In the genomic region with DNA sequence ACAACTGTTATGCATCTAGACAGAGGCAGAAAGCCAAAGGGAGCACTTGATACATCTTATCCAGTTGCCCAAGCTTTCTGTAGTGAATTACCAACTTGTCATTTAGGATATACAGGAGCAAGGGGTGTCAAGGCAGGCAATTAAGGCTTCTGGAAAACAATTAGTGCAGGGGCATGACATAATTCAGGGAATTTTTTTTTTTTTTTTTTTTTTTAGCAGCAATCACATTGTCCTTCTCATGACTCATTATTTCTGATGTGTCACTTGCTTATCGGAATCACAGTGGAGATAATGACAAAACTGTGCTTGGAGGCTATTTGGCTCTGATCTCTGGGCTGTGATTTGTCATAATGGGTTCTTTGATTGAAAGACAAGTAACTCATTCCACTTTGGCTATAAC, we compare ENCODE assay signal across 15 cellular contexts.
DNase-seq lines count a peak whose midpoint lies in the region; ATAC-seq, FAIRE-seq and TF ChIP-seq lines count a peak whose summit lies in the region.
"Had no signal": no experiment of that assay in that cellular context is flagged by ENCODE, and none has a peak within 500 bp of the region (broad histone marks: within the 10 kb centered on the region; RNA-seq: fewer than 3 reads in every experiment).

No MANE protein-coding gene starts in this region.

- H3K4me1 Mint-ChIP-seq in brain = peaks cover 38% of the 10 kb centered on the region

- H3K27me3 Mint-ChIP-seq in brain = peaks cover 7% of the 10 kb centered on the region

- no peak overlapping the region for H3K4me3 Mint-ChIP-seq in brain

- H3K27ac ChIP-seq in right lobe of liver = peak overlapping the region in 1 of 3 donors; percentile 22
- no peak overlapping the region for H3K27ac ChIP-seq in HepG2 (ENCODE audit: extremely low read length, insufficient read depth, low read length)
- H3K27ac ChIP-seq in upper lobe of left lung = peak overlapping the region in 3 of 4 donors; percentile 3 to 40 (median 17)
- H3K27ac ChIP-seq: ovary, thyroid gland had no signal

- CTCF ChIA-PET in HepG2 (lab: Yijun Ruan, JAX; ENCODE audit: low intra/inter-chr PET ratio, low total read pairs) = no interaction called here

- peak; percentile 19 to 69 (median 36) for ATAC-seq in right lobe of liver
- no peak for ATAC-seq in HepG2
- peak in 1 of 2 donors; percentile 44 for ATAC-seq in upper lobe of left lung (ENCODE audit: low FRiP score in 2 of 2)
- no peak for ATAC-seq in HG03521 (IDR thresholded peaks at IDR 0.05; ENCODE audit: unreplicated experiment)
- no peak for ATAC-seq in GM18909 (IDR thresholded peaks at IDR 0.05; ENCODE audit: poor library complexity, unreplicated experiment)

- no peaks in the 10 kb centered on the region for H3K79me2 ChIP-seq in HepG2 (ENCODE audit: insufficient read depth, low read length)

- no peak for DNase-seq in right lobe of liver
- no peak for DNase-seq in HepG2 (ENCODE audit: low spot score)
- DNase-seq in lung microvascular endothelial cell (ENCODE audit: low read depth in 2 of 2) = peak; percentile 62 to 87
- DNase-seq in upper lobe of left lung = no peak
- DNase-seq in AG08395 (ENCODE audit: low spot score) = no peak
- DNase-seq: activated effector memory CD4-positive, alpha-beta T cell treated with Interleukin-2 at 50 U/mL for 16 hours; gastrocnemius medialis; NCI-H1092; NCI-H526 treated with DMSO at 0.1 percent for 48 hours; ovary; thyroid gland had no signal

- H3K9me3 ChIP-seq in right lobe of liver (no peaks in the 10 kb centered on the region), HepG2 (ENCODE audit: low read length) (no peaks in the 10 kb centered on the region), upper lobe of left lung (no peaks in the 10 kb centered on the region)
- H3K9me3 ChIP-seq: gastrocnemius medialis, ovary, thyroid gland had no signal

- peak overlapping the region; percentile 28 to 72 (median 35) for H3K27ac Mint-ChIP-seq in brain

- no peak overlapping the region for H2AFZ ChIP-seq in HepG2 (ENCODE audit: low read length)

- no peak overlapping the region for H3K4me3 ChIP-seq in right lobe of liver
- H3K4me3 ChIP-seq in HepG2 (replicated peaks in 1 of 3; ENCODE audit: insufficient read depth in 1 of 3, low read depth in 2 of 3, low read length in 3 of 3) = no peak overlapping the region
- H3K4me3 ChIP-seq in upper lobe of left lung = no peak overlapping the region
- H3K4me3 ChIP-seq: gastrocnemius medialis, ovary, thyroid gland had no signal

- intact Hi-C loops in right lobe of liver (cut with DNase I) (no loop called here), HepG2 (cut with micrococcal nuclease; ENCODE audit: unreplicated experiment) (no loop called here)

- no peaks in the 10 kb centered on the region for H3K36me3 Mint-ChIP-seq in brain

- BruUV-seq in HepG2 (replicated peaks; lab: Mats Ljungman, UMichigan) = no TSS peak

- no peaks in the 10 kb centered on the region for H3K9me3 Mint-ChIP-seq in brain

- WGBS in right lobe of liver (ENCODE audit: insufficient coverage, low coverage, low lambda C conversion rate, missing lambda C conversion rate) = 50% methylated on average over 1 of the region's 1 CpG
- WGBS in HepG2 (ENCODE audit: low lambda C conversion rate) = 61% methylated on average over 1 of the region's 1 CpG
- WGBS in upper lobe of left lung, 2 donors = 23 to 52% methylated on average over 1 of the region's 1 CpG

- H3K4me2 ChIP-seq in HepG2 (ENCODE audit: low read depth, low read length) = no peak overlapping the region

- H3K36me3 ChIP-seq in right lobe of liver = no peaks in the 10 kb centered on the region
- H3K36me3 ChIP-seq in HepG2 (replicated peaks in 1 of 2; ENCODE audit: control insufficient read depth in 1 of 2, insufficient read depth in 2 of 2, low read length in 2 of 2) = no peaks in the 10 kb centered on the region
- no peaks in the 10 kb centered on the region for H3K36me3 ChIP-seq in upper lobe of left lung
- H3K36me3 ChIP-seq: gastrocnemius medialis, ovary, thyroid gland had no signal

- no peak for TF ChIP-seq RAD21 in HepG2 (CRISPR knock-in tag; IDR thresholded peaks at IDR 0.05)

- TF ChIP-seq POLR2A in right lobe of liver (IDR thresholded peaks at IDR 0.05) (no peak), HepG2 (IDR thresholded peaks at IDR 0.05; ENCODE audit: insufficient read depth in 1 of 2, low read depth in 2 of 2, low read length in 2 of 2) (no peak), upper lobe of left lung (IDR thresholded peaks at IDR 0.05) (no peak)

- FAIRE-seq in HepG2 (lab: Jason Lieb, UNC) = no peak
- FAIRE-seq: G401.6 had no signal

- H3K9ac ChIP-seq in HepG2 (ENCODE audit: insufficient read depth, low read depth, low read length) = no peak overlapping the region

- no peak for TF ChIP-seq EP300 in HepG2 (IDR thresholded peaks at IDR 0.05; ENCODE audit: low read depth in 2 of 2, low read length in 2 of 2)
- no peak for TF ChIP-seq EP300 in HepG2 (CRISPR knock-in tag; IDR thresholded peaks at IDR 0.05; ENCODE audit: borderline replicate concordance)
- TF ChIP-seq EP300 in upper lobe of left lung (IDR thresholded peaks at IDR 0.05) = no peak

- H3K4me1 ChIP-seq in right lobe of liver = no peaks in the 10 kb centered on the region
- no peaks in the 10 kb centered on the region for H3K4me1 ChIP-seq in HepG2 (ENCODE audit: insufficient read depth, low read length)
- no peaks in the 10 kb centered on the region for H3K4me1 ChIP-seq in upper lobe of left lung
- H3K4me1 ChIP-seq: gastrocnemius medialis, thyroid gland had no signal

- no peaks in the 10 kb centered on the region for H4K20me1 ChIP-seq in HepG2 (ENCODE audit: insufficient read depth, low read length)

- in situ Hi-C loops in HepG2 (cut with HindIII; ENCODE audit: extremely low pct_ligation_motif_present, low pct_unique_long_range_greater_than_20kb) = loop anchor here (25.0 kb wide), 1 partner anchor 597 kb away; no protein-coding TSS in a partner anchor

- POLR2A ChIA-PET in HepG2 (lab: Yijun Ruan, JAX) = no interaction called here

- H3K27me3 ChIP-seq in right lobe of liver (no peaks in the 10 kb centered on the region), HepG2 (ENCODE audit: control insufficient read depth in 1 of 2, insufficient read depth in 2 of 2, low read length in 2 of 2) (no peaks in the 10 kb centered on the region; a peak in 1 of 5 replicates), upper lobe of left lung (no peaks in the 10 kb centered on the region)
- H3K27me3 ChIP-seq: gastrocnemius medialis, ovary, thyroid gland had no signal

- TF ChIP-seq CTCF in right lobe of liver (IDR thresholded peaks at IDR 0.05) = no peak
- no peak for TF ChIP-seq CTCF in HepG2 (CRISPR knock-in tag; IDR thresholded peaks at IDR 0.05)
- no peak for TF ChIP-seq CTCF in brain (conservative IDR thresholded peaks at IDR 0.05)
- TF ChIP-seq CTCF in upper lobe of left lung (IDR thresholded peaks at IDR 0.05) = no peak

TF ChIP-seq in HepG2, 621 proteins besides CTCF, POLR2A, EP300 and RAD21 (continues in another document):
- TF ChIP-seq, protein P1, sequence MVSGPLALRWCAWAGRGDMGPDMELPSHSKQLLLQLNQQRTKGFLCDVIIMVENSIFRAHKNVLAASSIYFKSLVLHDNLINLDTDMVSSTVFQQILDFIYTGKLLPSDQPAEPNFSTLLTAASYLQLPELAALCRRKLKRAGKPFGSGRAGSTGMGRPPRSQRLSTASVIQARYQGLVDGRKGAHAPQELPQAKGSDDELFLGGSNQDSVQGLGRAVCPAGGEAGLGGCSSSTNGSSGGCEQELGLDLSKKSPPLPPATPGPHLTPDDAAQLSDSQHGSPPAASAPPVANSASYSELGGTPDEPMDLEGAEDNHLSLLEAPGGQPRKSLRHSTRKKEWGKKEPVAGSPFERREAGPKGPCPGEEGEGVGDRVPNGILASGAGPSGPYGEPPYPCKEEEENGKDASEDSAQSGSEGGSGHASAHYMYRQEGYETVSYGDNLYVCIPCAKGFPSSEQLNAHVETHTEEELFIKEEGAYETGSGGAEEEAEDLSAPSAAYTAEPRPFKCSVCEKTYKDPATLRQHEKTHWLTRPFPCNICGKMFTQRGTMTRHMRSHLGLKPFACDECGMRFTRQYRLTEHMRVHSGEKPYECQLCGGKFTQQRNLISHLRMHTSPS (CRISPR knock-in tag; IDR thresholded peaks at IDR 0.05; ENCODE audit: low read depth) = no peak
- no peak for TF ChIP-seq GTF2F1 (IDR thresholded peaks at IDR 0.05; ENCODE audit: low read length)
- no peak for TF ChIP-seq NFE2L1 (CRISPR knock-in tag; IDR thresholded peaks at IDR 0.05; ENCODE audit: borderline replicate concordance)
- no peak for TF ChIP-seq SP1 (IDR thresholded peaks at IDR 0.05)
- no peak for TF ChIP-seq SP1 (CRISPR knock-in tag; IDR thresholded peaks at IDR 0.05)
- TF ChIP-seq ATM (IDR thresholded peaks at IDR 0.05; ENCODE audit: borderline replicate concordance) = no peak
- no peak for TF ChIP-seq WIZ (CRISPR knock-in tag; IDR thresholded peaks at IDR 0.05)
- no peak for TF ChIP-seq ZBTB1 (CRISPR knock-in tag; IDR thresholded peaks at IDR 0.05; ENCODE audit: borderline replicate concordance)
- TF ChIP-seq, protein P2, sequence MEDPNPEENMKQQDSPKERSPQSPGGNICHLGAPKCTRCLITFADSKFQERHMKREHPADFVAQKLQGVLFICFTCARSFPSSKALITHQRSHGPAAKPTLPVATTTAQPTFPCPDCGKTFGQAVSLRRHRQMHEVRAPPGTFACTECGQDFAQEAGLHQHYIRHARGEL (CRISPR knock-in tag; IDR thresholded peaks at IDR 0.05) = no peak
- TF ChIP-seq, protein P3, sequence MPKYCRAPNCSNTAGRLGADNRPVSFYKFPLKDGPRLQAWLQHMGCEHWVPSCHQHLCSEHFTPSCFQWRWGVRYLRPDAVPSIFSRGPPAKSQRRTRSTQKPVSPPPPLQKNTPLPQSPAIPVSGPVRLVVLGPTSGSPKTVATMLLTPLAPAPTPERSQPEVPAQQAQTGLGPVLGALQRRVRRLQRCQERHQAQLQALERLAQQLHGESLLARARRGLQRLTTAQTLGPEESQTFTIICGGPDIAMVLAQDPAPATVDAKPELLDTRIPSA (CRISPR knock-in tag; IDR thresholded peaks at IDR 0.05; ENCODE audit: borderline replicate concordance) = no peak
- no peak for TF ChIP-seq SAFB2 (CRISPR knock-in tag; IDR thresholded peaks at IDR 0.05; ENCODE audit: borderline replicate concordance, low read depth)
- TF ChIP-seq ZNF678 (CRISPR knock-in tag; IDR thresholded peaks at IDR 0.05) = no peak
- no peak for TF ChIP-seq ZNF644 (CRISPR knock-in tag; IDR thresholded peaks at IDR 0.05; ENCODE audit: low read depth)
- TF ChIP-seq, protein P4, sequence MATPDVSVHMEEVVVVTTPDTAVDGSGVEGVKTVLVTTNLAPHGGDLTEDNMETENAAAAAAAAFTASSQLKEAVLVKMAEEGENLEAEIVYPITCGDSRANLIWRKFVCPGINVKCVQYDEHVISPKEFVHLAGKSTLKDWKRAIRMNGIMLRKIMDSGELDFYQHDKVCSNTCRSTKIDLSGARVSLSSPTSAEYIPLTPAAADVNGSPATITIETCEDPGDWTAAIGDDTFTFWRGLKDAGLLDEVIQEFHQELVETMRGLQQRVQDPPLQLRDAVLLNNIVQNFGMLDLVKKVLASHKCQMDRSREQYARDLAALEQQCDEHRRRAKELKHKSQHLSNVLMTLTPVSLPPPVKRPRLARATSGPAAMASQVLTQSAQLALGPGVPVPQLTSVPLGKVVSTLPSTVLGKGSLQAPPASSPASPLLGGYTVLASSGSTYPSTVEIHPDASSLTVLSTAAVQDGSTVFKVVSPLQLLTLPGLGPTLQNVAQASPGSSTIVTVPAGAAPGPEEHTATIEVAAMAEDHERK (CRISPR knock-in tag; IDR thresholded peaks at IDR 0.05; ENCODE audit: low read depth) = no peak

Comparison
In these comparisons a context has a peak if more than half of its experiments do, and no peak if none do; other contexts are left out.
1. ATAC-seq: peak in right lobe of liver (4 of 4); none in HepG2 (single experiment), HG03521 (single experiment) and GM18909 (single experiment).
2. DNase-seq: peak in lung microvascular endothelial cell (2 of 2); none in right lobe of liver (0 of 3), HepG2 (single experiment), upper lobe of left lung (0 of 2) and AG08395 (single experiment).